In genomic region chr3:183253364-183253960, GRCh38 we compare ENCODE assay signal across 7 cellular contexts. TPM values are rescaled to one million over a fixed set of nuclear protein-coding genes. Genes with fewer than 3 reads are reported as not detected.
DNase-seq lines count a peak whose midpoint lies in the region; ATAC-seq, FAIRE-seq and TF ChIP-seq lines count a peak whose summit lies in the region.

No MANE protein-coding gene starts in this region.

- peak; percentile 38 to 47 for ATAC-seq in naive B cell (ENCODE audit: low read depth in 2 of 2)
- ATAC-seq in HG03571 (IDR thresholded peaks at IDR 0.05; ENCODE audit: unreplicated experiment) = no peak

- H3K27ac Mint-ChIP-seq in activated T-helper 1 cell treated with anti-CD3 and anti-CD28 coated beads, Interleukin-12 subunit alpha, Interleukin-12 subunit beta, Interleukin-2, Interleukin-4 antibody, amounts not matched to agents 30 ng/mL and 10 ng/mL and 1 ng/mL, durations not matched to agents 14 hours and 24 hours and 36 hours = peak overlapping the region; percentile 25
- H3K27ac Mint-ChIP-seq in naive B cell = peak overlapping the region in 2 of 6 donors; percentile 39 to 73

- DNase-seq in GM12864 (ENCODE audit: low read depth) = no peak
- DNase-seq in NCI-H1105 (lab: John Stamatoyannopoulos, UW) = peak; percentile 54
- DNase-seq in activated T-helper 1 cell treated with anti-CD3 and anti-CD28 coated beads, Interleukin-12 subunit alpha, Interleukin-12 subunit beta, Interleukin-2, Interleukin-4 antibody, amounts not matched to agents 30 ng/mL and 10 ng/mL and 1 ng/mL, durations not matched to agents 14 hours and 24 hours and 36 hours (ENCODE audit: low spot score) = peak; percentile 11
- DNase-seq in fibroblast of peridontal ligament (ENCODE audit: extremely low read depth) = peak; percentile 46
- DNase-seq in naive B cell = no peak
- DNase-seq in urothelium cell line (ENCODE audit: low spot score) = peak; percentile 38

- intact Hi-C loops in activated T-helper 1 cell treated with anti-CD3 and anti-CD28 coated beads, Interleukin-12 subunit alpha, Interleukin-12 subunit beta, Interleukin-2, Interleukin-4 antibody, amounts not matched to agents 30 ng/mL and 10 ng/mL and 1 ng/mL, durations not matched to agents 14 hours and 24 hours and 36 hours (cut with micrococcal nuclease) = loop anchor here (1.0 to 5.0 kb wide), 5 partner anchors 13 to 384 kb away; partner anchors contain the start of gene KLHL24

- H3K4me3 ChIP-seq in GM12864 (ENCODE audit: low read depth, low read length) = peak overlapping the region; percentile 34

- no peaks in the 10 kb centered on the region for H3K9me3 Mint-ChIP-seq in activated T-helper 1 cell treated with anti-CD3 and anti-CD28 coated beads, Interleukin-12 subunit alpha, Interleukin-12 subunit beta, Interleukin-2, Interleukin-4 antibody, amounts not matched to agents 30 ng/mL and 10 ng/mL and 1 ng/mL, durations not matched to agents 14 hours and 24 hours and 36 hours
- H3K9me3 Mint-ChIP-seq in naive B cell = peaks cover 0 to 8% (median 0%) of the 10 kb centered on the region in 7 donors

- H3K4me3 Mint-ChIP-seq in activated T-helper 1 cell treated with anti-CD3 and anti-CD28 coated beads, Interleukin-12 subunit alpha, Interleukin-12 subunit beta, Interleukin-2, Interleukin-4 antibody, amounts not matched to agents 30 ng/mL and 10 ng/mL and 1 ng/mL, durations not matched to agents 14 hours and 24 hours and 36 hours = peak overlapping the region; percentile 81
- peak overlapping the region in 7 of 8 donors; percentile 74 to 87 (median 83) for H3K4me3 Mint-ChIP-seq in naive B cell

- peaks cover 18% of the 10 kb centered on the region for H3K4me1 Mint-ChIP-seq in activated T-helper 1 cell treated with anti-CD3 and anti-CD28 coated beads, Interleukin-12 subunit alpha, Interleukin-12 subunit beta, Interleukin-2, Interleukin-4 antibody, amounts not matched to agents 30 ng/mL and 10 ng/mL and 1 ng/mL, durations not matched to agents 14 hours and 24 hours and 36 hours (ENCODE audit: low read depth)
- H3K4me1 Mint-ChIP-seq in naive B cell = peaks cover 6 to 10% (median 10%) of the 10 kb centered on the region in 3 donors

- no peak for TF ChIP-seq CTCF in GM12864 (IDR thresholded peaks at IDR 0.05; ENCODE audit: low read depth, low read length, missing control alignments)

- H3K27me3 Mint-ChIP-seq in activated T-helper 1 cell treated with anti-CD3 and anti-CD28 coated beads, Interleukin-12 subunit alpha, Interleukin-12 subunit beta, Interleukin-2, Interleukin-4 antibody, amounts not matched to agents 30 ng/mL and 10 ng/mL and 1 ng/mL, durations not matched to agents 14 hours and 24 hours and 36 hours (ENCODE audit: insufficient read depth) = peaks cover 10% of the 10 kb centered on the region
- peaks cover 41 to 60% (median 46%) of the 10 kb centered on the region in 3 donors for H3K27me3 Mint-ChIP-seq in naive B cell

- no peak for FAIRE-seq in urothelium cell line (lab: Jason Lieb, UNC)

- H3K36me3 Mint-ChIP-seq in activated T-helper 1 cell treated with anti-CD3 and anti-CD28 coated beads, Interleukin-12 subunit alpha, Interleukin-12 subunit beta, Interleukin-2, Interleukin-4 antibody, amounts not matched to agents 30 ng/mL and 10 ng/mL and 1 ng/mL, durations not matched to agents 14 hours and 24 hours and 36 hours (ENCODE audit: low read depth) = peaks cover 3% of the 10 kb centered on the region
- no peaks in the 10 kb centered on the region for H3K36me3 Mint-ChIP-seq in naive B cell

RNA-seq across cellular contexts. Expression of gene B3GNT5, which starts 0.4 kb away (rescaled TPM):
- total RNA-seq in activated T-helper 1 cell treated with anti-CD3 and anti-CD28 coated beads, Interleukin-12 subunit alpha, Interleukin-12 subunit beta, Interleukin-2, Interleukin-4 antibody, amounts not matched to agents 30 ng/mL and 10 ng/mL and 1 ng/mL, durations not matched to agents 14 hours and 24 hours and 36 hours = 17.0 and 17.7 TPM in 2 replicates
- under 1 TPM in 2 of 6 donors, not detected in 4; 0.17 to 0.41 TPM for polyA plus RNA-seq in naive B cell (ENCODE audit: low read depth in 6 of 6)

Comparison
In these comparisons a context has a peak if more than half of its experiments do, and no peak if none do; other contexts are left out.
1. DNase-seq: peak in NCI-H1105 (single experiment), activated T-helper 1 cell treated with anti-CD3 and anti-CD28 coated beads, Interleukin-12 subunit alpha, Interleukin-12 subunit beta, Interleukin-2, Interleukin-4 antibody, amounts not matched to agents 30 ng/mL and 10 ng/mL and 1 ng/mL, durations not matched to agents 14 hours and 24 hours and 36 hours (single experiment), fibroblast of peridontal ligament (single experiment) and urothelium cell line (single experiment); none in GM12864 (single experiment) and naive B cell (single experiment).